In genomic region chr3:129927072-129927471, GRCh38 we compare ENCODE assay signal across 1 cellular context.
TF ChIP-seq lines count a peak whose summit lies in the region.

No MANE protein-coding gene starts in this region.

TF ChIP-seq in A549, 52 proteins besides CTCF, POLR2A, EP300 and RAD21 (continued from another document):
- no peak for TF ChIP-seq SMC3 (IDR thresholded peaks at IDR 0.05)
- no peak for TF ChIP-seq HOXB5 (CRISPR knock-in tag; IDR thresholded peaks at IDR 0.05)
- no peak for TF ChIP-seq TFCP2L1 (CRISPR knock-in tag; IDR thresholded peaks at IDR 0.05)
- TF ChIP-seq NR3C1 (IDR thresholded peaks at IDR 0.05) = no peak
- no peak for TF ChIP-seq USF2 (IDR thresholded peaks at IDR 0.05)
- peak; percentile 61 for TF ChIP-seq NFE2L2 (conservative IDR thresholded peaks at IDR 0.05; ENCODE audit: low read length)
- TF ChIP-seq JUN (IDR thresholded peaks at IDR 0.05) = 0 out of 5 replicates have a peak, but pooled peaks of 1 of the 2 experiments have one; percentile 29
